In the genomic region with DNA sequence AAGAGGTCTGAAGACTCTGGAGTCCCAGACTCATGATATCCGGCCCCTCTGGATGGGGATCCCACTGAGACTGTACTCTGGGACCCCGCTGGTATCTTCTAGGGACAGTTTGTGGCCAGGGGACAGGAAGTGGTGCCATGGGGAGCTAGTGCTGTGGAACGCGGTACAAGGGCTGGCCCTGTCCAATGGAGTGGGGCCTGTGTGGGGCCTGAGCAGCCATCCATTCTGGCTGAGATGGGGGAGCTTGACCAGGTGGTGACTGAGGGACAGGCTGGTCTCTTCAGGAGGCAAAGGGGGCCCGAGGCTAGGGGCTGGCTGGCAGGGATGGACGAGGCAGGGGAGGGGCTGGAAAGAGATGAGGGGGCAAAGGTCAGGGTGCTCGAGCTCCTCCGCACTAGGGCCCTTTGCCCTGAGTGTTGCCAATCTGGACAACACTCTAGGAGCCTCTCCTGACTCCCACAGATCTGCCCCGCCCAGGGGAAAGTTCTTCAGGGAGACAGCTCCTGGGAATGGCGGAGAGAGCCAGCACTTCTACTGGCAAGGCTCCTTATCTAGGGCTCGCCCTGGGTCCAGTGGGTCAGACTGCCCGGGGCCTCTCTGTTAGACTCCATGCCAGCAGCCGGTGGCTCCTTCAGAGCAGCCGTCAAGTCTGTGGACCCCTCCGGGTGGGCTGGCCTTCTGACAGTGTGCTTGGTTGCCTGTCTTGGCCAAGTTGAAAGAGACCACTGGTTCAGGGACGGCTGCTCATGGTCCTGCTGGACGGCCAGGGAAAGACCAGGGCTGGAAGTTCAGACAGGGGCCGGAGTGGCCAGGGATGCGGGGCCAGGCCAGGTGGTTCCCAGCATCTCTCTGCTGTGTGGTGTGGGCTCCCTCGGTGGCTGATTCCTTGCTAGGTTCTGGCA, we compare ENCODE assay signal across 20 cellular contexts. TPM values are rescaled to one million over a fixed set of nuclear protein-coding genes. Genes with fewer than 3 reads are reported as not detected.
A peak's percentile ranks its signal among the peaks of the same experiment; 100 is the strongest.
DNase-seq lines count a peak whose midpoint lies in the region; ATAC-seq and TF ChIP-seq lines count a peak whose summit lies in the region.
"Had no signal": no experiment of that assay in that cellular context is flagged by ENCODE, and none has a peak within 500 bp of the region (broad histone marks: within the 10 kb centered on the region; RNA-seq: fewer than 3 reads in every experiment).

No MANE protein-coding gene starts in this region.

- no peak for ATAC-seq in HCT116
- ATAC-seq: activated T-cell treated with anti-CD3 and anti-CD28 coated beads, Interleukin-2, amount 50 U/mL, for 72 hours; left ventricle myocardium superior had no signal

- H3K27me3 Mint-ChIP-seq in nephron progenitor cell (ENCODE audit: low read depth, poor library complexity), result peaks cover 8% of the 10 kb centered on the region

- peaks cover 15% of the 10 kb centered on the region for H3K9me3 Mint-ChIP-seq in nephron progenitor cell

- DNase-seq in HCT116 (ENCODE audit: low read depth, low spot score), result no peak
- DNase-seq in adipocyte (ENCODE audit: low read depth), result no peak
- DNase-seq in fibroblast of lung (ENCODE audit: low read depth in 2 of 2), result no peak
- no peak for DNase-seq in smooth muscle cell (lab: John Stamatoyannopoulos, UW; ENCODE audit: unreplicated experiment)
- DNase-seq in EL, result no peak
- no peak for DNase-seq in WERI-Rb-1
- no peak for DNase-seq in uterus
- DNase-seq in nephron progenitor cell, result no peak
- DNase-seq: activated T-cell treated with anti-CD3 and anti-CD28 coated beads, Interleukin-2, amount 50 U/mL, for 72 hours; cerebellar nuclear complex; DND-41; erythroblast; left ventricle myocardium superior; retina; SJCRH30; stimulated activated CD4-positive, alpha-beta T cell treated with anti-CD3 and anti-CD28 coated beads, Interleukin-2, amount 100 ng/mL, for 24 hours; testis had no signal

- H3K79me2 ChIP-seq in HCT116 (ENCODE audit: insufficient read depth, low read length) (peaks cover 95% of the 10 kb centered on the region), fibroblast of lung (ENCODE audit: control insufficient read depth, insufficient read depth, low read length) (peaks cover 2% of the 10 kb centered on the region), smooth muscle cell (ENCODE audit: low read depth) (no peaks in the 10 kb centered on the region)

- H3K9me3 ChIP-seq in HCT116 (ENCODE audit: control insufficient read depth in 1 of 2, insufficient read depth in 1 of 2, low read depth in 1 of 2, low read length in 2 of 2) (no peaks in the 10 kb centered on the region), adipocyte (ENCODE audit: control insufficient read depth, low read length) (no peaks in the 10 kb centered on the region), fibroblast of lung (ENCODE audit: control insufficient read depth, insufficient read depth, low read depth, low read length) (no peaks in the 10 kb centered on the region), smooth muscle cell (replicated peaks; ENCODE audit: low read depth) (no peaks in the 10 kb centered on the region), WERI-Rb-1 (ENCODE audit: severe bottlenecking) (no peaks in the 10 kb centered on the region), uterus (no peaks in the 10 kb centered on the region)
- H3K9me3 ChIP-seq: adrenal gland, HAP-1, SJCRH30, testis had no signal

- H3K9me2 ChIP-seq in HCT116 (ENCODE audit: insufficient read depth), result no peaks in the 10 kb centered on the region

- TF ChIP-seq RAD21 in HCT116 (IDR thresholded peaks at IDR 0.05; ENCODE audit: low read depth), result no peak

- H3K4me1 Mint-ChIP-seq in nephron progenitor cell, result peaks cover 62% of the 10 kb centered on the region

- H3K27ac ChIP-seq in HCT116 (ENCODE audit: low read depth, low read length) (peak overlapping the region; percentile 100), fibroblast of lung (ENCODE audit: insufficient read depth, low read length) (peak overlapping the region; percentile 98), smooth muscle cell (ENCODE audit: low read depth) (peak overlapping the region; percentile 98), WERI-Rb-1 (no peak overlapping the region), uterus (peak overlapping the region in 1 of 2 donors; percentile 76)
- H3K27ac ChIP-seq: SJCRH30, testis had no signal

- H3K4me3 ChIP-seq in HCT116 (replicated peaks in 1 of 2; ENCODE audit: low read depth in 1 of 2, low read length in 2 of 2) (no peak overlapping the region), adipocyte (ENCODE audit: low read length) (no peak overlapping the region), fibroblast of lung (replicated peaks in 1 of 4; ENCODE audit: control extremely low read depth in 1 of 4, insufficient read depth in 1 of 4, low read depth in 3 of 4, low read length in 4 of 4) (no peak overlapping the region), smooth muscle cell (no peak overlapping the region), WERI-Rb-1 (ENCODE audit: low read depth, low read length) (no peak overlapping the region), uterus (no peak overlapping the region)
- H3K4me3 ChIP-seq: adrenal gland, HAP-1, SJCRH30, testis had no signal

- TF ChIP-seq CTCF in HCT116 (IDR thresholded peaks at IDR 0.05 in 2 of 3, conservative IDR thresholded peaks at IDR 0.05 in 1 of 3; ENCODE audit: borderline replicate concordance in 1 of 3, insufficient read depth in 1 of 3, low read depth in 2 of 3, low read length in 2 of 3) (no peak), fibroblast of lung (conservative IDR thresholded peaks at IDR 0.05 in 1 of 2, IDR thresholded peaks at IDR 0.05 in 1 of 2; ENCODE audit: low read depth in 1 of 2, low read length in 2 of 2) (no peak), smooth muscle cell (IDR thresholded peaks at IDR 0.05; ENCODE audit: borderline replicate concordance, insufficient read depth, poor library complexity, severe bottlenecking) (no peak), WERI-Rb-1 (IDR thresholded peaks at IDR 0.05; ENCODE audit: low read depth, low read length) (no peak), uterus (IDR thresholded peaks at IDR 0.05) (no peak), nephron progenitor cell (IDR thresholded peaks at IDR 0.05) (no peak)

- RAD21 ChIA-PET in HCT116 (lab: Charles Lee; ENCODE audit: low non-redundant PET in 1 of 2, low total read pairs in 2 of 2, uncharacterized antibody in 2 of 2, unreplicated experiment in 2 of 2), result no interaction called here

- H3K9ac ChIP-seq in HCT116 (ENCODE audit: low read length) (peak overlapping the region; percentile 78), adipocyte (ENCODE audit: low read length) (peak overlapping the region; percentile 93), fibroblast of lung (ENCODE audit: insufficient read depth, low read length) (no peak overlapping the region), smooth muscle cell (ENCODE audit: low read depth) (no peak overlapping the region)

- BruUV-seq in HCT116 (replicated peaks; lab: Mats Ljungman, UMichigan), result no TSS peak

- peaks cover 90 to 100% of the 10 kb centered on the region in 2 experiments for H3K4me1 ChIP-seq in HCT116 (ENCODE audit: control insufficient read depth in 1 of 2, insufficient read depth in 2 of 2, low read length in 2 of 2)
- H3K4me1 ChIP-seq in adipocyte (ENCODE audit: control insufficient read depth, insufficient read depth, low read length), result peaks cover 35% of the 10 kb centered on the region
- peaks cover 35% of the 10 kb centered on the region for H3K4me1 ChIP-seq in fibroblast of lung (ENCODE audit: control insufficient read depth, extremely low read depth, insufficient read depth, low read length)
- H3K4me1 ChIP-seq in smooth muscle cell (ENCODE audit: low read depth), result no peaks in the 10 kb centered on the region
- H3K4me1 ChIP-seq in uterus, result no peaks in the 10 kb centered on the region
- H3K4me1 ChIP-seq: HAP-1, testis had no signal

- H3K27me3 ChIP-seq in HCT116 (ENCODE audit: insufficient read depth, low read length), result no peaks in the 10 kb centered on the region
- H3K27me3 ChIP-seq in adipocyte (replicated peaks; ENCODE audit: control insufficient read depth, insufficient read depth, low read length), result no peaks in the 10 kb centered on the region
- no peaks in the 10 kb centered on the region for H3K27me3 ChIP-seq in fibroblast of lung (ENCODE audit: control insufficient read depth, insufficient read depth, low read length)
- H3K27me3 ChIP-seq in smooth muscle cell (ENCODE audit: low read depth), result no peaks in the 10 kb centered on the region
- peaks cover 53% of the 10 kb centered on the region for H3K27me3 ChIP-seq in WERI-Rb-1 (ENCODE audit: insufficient read depth, low read depth, severe bottlenecking)
- no peaks in the 10 kb centered on the region for H3K27me3 ChIP-seq in uterus
- H3K27me3 ChIP-seq: adrenal gland, SJCRH30, testis had no signal

- H3K4me2 ChIP-seq in HCT116 (ENCODE audit: low read length), result peak overlapping the region; percentile 65
- H3K4me2 ChIP-seq in fibroblast of lung (ENCODE audit: extremely low read depth, insufficient read depth, low read length), result no peak overlapping the region
- H3K4me2 ChIP-seq in smooth muscle cell, result no peak overlapping the region

- H3K36me3 Mint-ChIP-seq in nephron progenitor cell (ENCODE audit: low read depth), result no peaks in the 10 kb centered on the region

- H3K36me3 ChIP-seq in HCT116 (ENCODE audit: control insufficient read depth in 1 of 2, insufficient read depth in 2 of 2, low read length in 2 of 2), result peaks cover 0 to 34% of the 10 kb centered on the region in 2 experiments; a peak in 2 of 4 replicates
- no peaks in the 10 kb centered on the region for H3K36me3 ChIP-seq in adipocyte (ENCODE audit: control insufficient read depth, insufficient read depth, low read length, severe bottlenecking)
- H3K36me3 ChIP-seq in fibroblast of lung (ENCODE audit: control insufficient read depth, insufficient read depth, low read length), result no peaks in the 10 kb centered on the region
- no peaks in the 10 kb centered on the region for H3K36me3 ChIP-seq in smooth muscle cell (ENCODE audit: low read depth)
- no peaks in the 10 kb centered on the region for H3K36me3 ChIP-seq in WERI-Rb-1
- no peaks in the 10 kb centered on the region for H3K36me3 ChIP-seq in uterus
- H3K36me3 ChIP-seq: adrenal gland, HAP-1, SJCRH30 had no signal

- no peak overlapping the region for H2AFZ ChIP-seq in HCT116 (ENCODE audit: low read depth, low read length, poor library complexity, severe bottlenecking)
- no peak overlapping the region for H2AFZ ChIP-seq in fibroblast of lung (ENCODE audit: low read length)
- no peak overlapping the region for H2AFZ ChIP-seq in smooth muscle cell (ENCODE audit: low read depth)

- CTCF ChIA-PET in HCT116 (lab: Charles Lee), result interaction anchor here (1.8 kb wide), 1 partner anchor 13 kb away, joined by 4 read pairs; the partner anchor contains the start of gene MALL

- no peak overlapping the region for H3K4me3 Mint-ChIP-seq in nephron progenitor cell
- H3K4me3 Mint-ChIP-seq: activated T-cell treated with anti-CD3 and anti-CD28 coated beads, Interleukin-2, amount 50 U/mL, for 72 hours; nephron had no signal

- POLR2A ChIA-PET in HCT116 (lab: Charles Lee), result no interaction called here

- TF ChIP-seq POLR2A in HCT116 (IDR thresholded peaks at IDR 0.05; ENCODE audit: borderline replicate concordance, extremely low read depth, insufficient read depth, insufficient read length) (no peak), uterus (IDR thresholded peaks at IDR 0.05) (no peak)

- WGBS in smooth muscle cell (ENCODE audit: low lambda C conversion rate), result 88% methylated on average over 17 of the region's 20 CpGs

- intact Hi-C loops in HCT116 (cut with micrococcal nuclease), result no loop called here
- intact Hi-C loops in uterus (cut with DNase I; ENCODE audit: low total_unique reads), result no loop called here

- H4K20me1 ChIP-seq in HCT116 (ENCODE audit: insufficient read depth), result no peaks in the 10 kb centered on the region
- no peaks in the 10 kb centered on the region for H4K20me1 ChIP-seq in fibroblast of lung (ENCODE audit: control insufficient read depth, extremely low read depth, insufficient read depth, low read length)
- no peaks in the 10 kb centered on the region for H4K20me1 ChIP-seq in smooth muscle cell (ENCODE audit: low read depth)

- H3F3A ChIP-seq in smooth muscle cell (ENCODE audit: low read depth), result peaks cover 8% of the 10 kb centered on the region

- H3K27ac Mint-ChIP-seq in nephron progenitor cell, result no peak overlapping the region
- H3K27ac Mint-ChIP-seq: activated T-cell treated with anti-CD3 and anti-CD28 coated beads, Interleukin-2, amount 50 U/mL, for 72 hours had no signal

RNA-seq across cellular contexts. Expression of gene MALL, which starts 12.3 kb away (rescaled TPM):
- total RNA-seq in HCT116 (2021; ENCODE audit: unreplicated experiment), result 223 TPM
- 92.3 and 120 TPM in 2 replicates for polyA plus RNA-seq in HCT116 (2012)
- total RNA-seq in fibroblast of lung, result 3.1 and 3.3 TPM in 2 replicates
- 3.6 and 32.5 TPM in 2 replicates for polyA plus RNA-seq in fibroblast of lung
- polyA plus RNA-seq in fibroblast of lung (2012), result 3.1 and 26.8 TPM in 2 replicates
- 15.4 and 30.5 TPM in 2 replicates for polyA minus RNA-seq in fibroblast of lung (ENCODE audit: low replicate concordance)
- 2.2 and 4.4 TPM in 2 replicates for total RNA-seq in smooth muscle cell
- polyA plus RNA-seq in smooth muscle cell, result 3.4 and 4.2 TPM in 2 replicates
- total RNA-seq in uterus, result 10 to 100 TPM in 3 of 4 donors, under 1 TPM in 1; 0.59 to 46.4 (median 16.4) TPM

Comparison
In these comparisons a context has a peak if more than half of its experiments do, and no peak if none do; other contexts are left out.
1. H3K9ac ChIP-seq: peak in HCT116 (single experiment) and adipocyte (single experiment); none in fibroblast of lung (single experiment) and smooth muscle cell (single experiment).